In genomic region chr6:14804001-14804401, GRCh38 we compare ENCODE assay signal across 14 cellular contexts.
A peak's percentile ranks its signal among the peaks of the same experiment; 100 is the strongest.
DNase-seq lines count a peak whose midpoint lies in the region; ATAC-seq and TF ChIP-seq lines count a peak whose summit lies in the region.
"Had no signal": no experiment of that assay in that cellular context is flagged by ENCODE, and none has a peak within 500 bp of the region (broad histone marks: within the 10 kb centered on the region; RNA-seq: fewer than 3 reads in every experiment).

No MANE protein-coding gene starts in this region.

- no peaks in the 10 kb centered on the region for H3K79me1 ChIP-seq in trophoblast cell (ENCODE audit: low read length)

- peak; percentile 15 for DNase-seq in GM23248
- DNase-seq in RWPE2 (ENCODE audit: low spot score) = no peak
- peak; percentile 83 for DNase-seq in epithelial cell of esophagus (ENCODE audit: low read depth)
- DNase-seq in trophoblast cell = peak; percentile 57 to 68
- no peak for DNase-seq in SKM-1 (lab: John Stamatoyannopoulos, UW; ENCODE audit: unreplicated experiment)
- DNase-seq in stimulated activated naive CD4-positive, alpha-beta T cell treated with Interleukin-2 at 50 U/mL for 16 hours (lab: John Stamatoyannopoulos, UW) = no peak
- DNase-seq in NCI-H1092 (lab: John Stamatoyannopoulos, UW) = no peak
- DNase-seq in NCI-H2029 treated with DMSO at 0.1 percent for 48 hours (lab: John Stamatoyannopoulos, UW) = no peak
- DNase-seq: activated CD4-positive, alpha-beta T cell treated with anti-CD3 and anti-CD28 coated beads, Interleukin-2, amount 10 ng/mL, durations not matched to agents 7 days and 5 days; NCI-H2171 treated with DMSO at 0.1 percent for 48 hours; OCI-M1; T-helper 1 cell had no signal

- no peak overlapping the region for H3K18ac ChIP-seq in trophoblast cell (ENCODE audit: low read length)

- no peak overlapping the region for H2BK5ac ChIP-seq in trophoblast cell (ENCODE audit: low read depth, low read length, poor library complexity)

- H2AFZ ChIP-seq in GM23248 = no peak overlapping the region
- H2AFZ ChIP-seq in trophoblast cell (ENCODE audit: insufficient read depth, low read length, poor library complexity) = no peak overlapping the region

- no peak overlapping the region for H2AK5ac ChIP-seq in trophoblast cell (ENCODE audit: low read length)

- H4K8ac ChIP-seq in trophoblast cell (ENCODE audit: low read depth, low read length) = no peak overlapping the region

- in situ Hi-C loops in GM23248 (cut with MboI) = no loop called here

- H2BK120ac ChIP-seq in trophoblast cell (ENCODE audit: insufficient read depth, low read length, poor library complexity) = no peak overlapping the region

- TF ChIP-seq CTCF in RWPE2 (IDR thresholded peaks at IDR 0.05; ENCODE audit: poor library complexity, severe bottlenecking) (no peak), epithelial cell of esophagus (IDR thresholded peaks at IDR 0.05; ENCODE audit: insufficient read depth, low read depth, low read length, missing control alignments) (no peak)

- H3K4me2 ChIP-seq in GM23248 (ENCODE audit: unreplicated experiment) (no peak overlapping the region), trophoblast cell (ENCODE audit: low read length) (no peak overlapping the region)

- peak; percentile 75 for ATAC-seq in RWPE2 (ENCODE audit: low read depth)

- no peaks in the 10 kb centered on the region for H3F3A ChIP-seq in GM23248 (ENCODE audit: insufficient read depth)

- no peaks in the 10 kb centered on the region for H3K27me3 ChIP-seq in GM23248 (replicated peaks; ENCODE audit: insufficient read depth)
- H3K27me3 ChIP-seq in RWPE2 (ENCODE audit: insufficient read depth, poor library complexity, severe bottlenecking) = no peaks in the 10 kb centered on the region
- H3K27me3 ChIP-seq in trophoblast cell (ENCODE audit: insufficient read depth, low read length) = no peaks in the 10 kb centered on the region
- H3K27me3 ChIP-seq: body of pancreas, heart right ventricle had no signal

- H3K4me1 ChIP-seq in GM23248 (ENCODE audit: insufficient read depth) (0 out of 2 replicates have a peak, but pooled peaks cover 3% of the 10 kb centered on the region), RWPE2 (ENCODE audit: insufficient read depth, poor library complexity, severe bottlenecking) (peaks cover 4% of the 10 kb centered on the region), trophoblast cell (ENCODE audit: control insufficient read depth in 1 of 2, insufficient read depth in 2 of 2, low read length in 2 of 2) (peaks cover 3% of the 10 kb centered on the region in 2 experiments)

- H3K79me2 ChIP-seq in GM23248 (ENCODE audit: insufficient read depth) (no peaks in the 10 kb centered on the region), trophoblast cell (ENCODE audit: control insufficient read depth, insufficient read depth, low read length, poor library complexity) (no peaks in the 10 kb centered on the region)

- no peak overlapping the region for H2BK12ac ChIP-seq in trophoblast cell (ENCODE audit: low read length)

- no peaks in the 10 kb centered on the region for H3K9me2 ChIP-seq in GM23248 (ENCODE audit: insufficient read depth)

- no peak overlapping the region for H4K12ac ChIP-seq in trophoblast cell (ENCODE audit: low read depth, low read length)

- H3K4ac ChIP-seq in trophoblast cell (ENCODE audit: low read depth, low read length) = no peak overlapping the region

- H3K4me3 ChIP-seq in GM23248 (no peak overlapping the region), RWPE2 (ENCODE audit: severe bottlenecking) (no peak overlapping the region), epithelial cell of esophagus (ENCODE audit: low read length) (no peak overlapping the region), trophoblast cell (ENCODE audit: low read depth, low read length) (no peak overlapping the region)
- H3K4me3 ChIP-seq: body of pancreas, heart right ventricle had no signal

- H3K9me3 ChIP-seq in GM23248 (ENCODE audit: low read depth) (no peaks in the 10 kb centered on the region), RWPE2 (ENCODE audit: severe bottlenecking) (no peaks in the 10 kb centered on the region), trophoblast cell (ENCODE audit: insufficient read depth, low read depth, low read length) (peaks cover 2% of the 10 kb centered on the region)
- H3K9me3 ChIP-seq: body of pancreas had no signal

- 56 to 60% methylated on average over 8 of the region's 8 CpGs for WGBS in GM23248 (ENCODE audit: low coverage in 1 of 2, low lambda C conversion rate in 2 of 2, missing lambda C conversion rate in 2 of 2), 2 experiments
- no CpG with 5 or more reads among the region's 8 CpGs for WGBS in trophoblast cell (ENCODE audit: extremely low coverage, insufficient coverage, insufficient read length)

- no peak overlapping the region for H3K14ac ChIP-seq in trophoblast cell (ENCODE audit: low read length)

- no peaks in the 10 kb centered on the region for H4K20me1 ChIP-seq in GM23248 (ENCODE audit: insufficient read depth)

- H3K9ac ChIP-seq in GM23248 (no peak overlapping the region), trophoblast cell (ENCODE audit: low read length) (no peak overlapping the region)

- H3K27ac ChIP-seq in GM23248 (no peak overlapping the region), RWPE2 (ENCODE audit: poor library complexity, severe bottlenecking) (no peak overlapping the region), trophoblast cell (ENCODE audit: low read depth, low read length) (no peak overlapping the region)
- H3K27ac ChIP-seq: body of pancreas had no signal

- no peak overlapping the region for H4K91ac ChIP-seq in trophoblast cell (ENCODE audit: low read depth, low read length)

- no peak overlapping the region for H3K23ac ChIP-seq in trophoblast cell (ENCODE audit: low read length)

- H3K36me3 ChIP-seq in GM23248 (ENCODE audit: low read depth) = no peaks in the 10 kb centered on the region
- H3K36me3 ChIP-seq in RWPE2 (ENCODE audit: low read depth) = no peaks in the 10 kb centered on the region
- H3K36me3 ChIP-seq in trophoblast cell (ENCODE audit: control insufficient read depth in 1 of 2, insufficient read depth in 2 of 2, low read length in 2 of 2) = no peaks in the 10 kb centered on the region
- H3K36me3 ChIP-seq: heart right ventricle had no signal

Comparison
In these comparisons a context has a peak if more than half of its experiments do, and no peak if none do; other contexts are left out.
1. DNase-seq: peak in GM23248 (single experiment), epithelial cell of esophagus (single experiment) and trophoblast cell (2 of 2); none in RWPE2 (single experiment), SKM-1 (single experiment), stimulated activated naive CD4-positive, alpha-beta T cell treated with Interleukin-2 at 50 U/mL for 16 hours (single experiment), NCI-H1092 (single experiment) and NCI-H2029 treated with DMSO at 0.1 percent for 48 hours (single experiment).